1 cellular context compared by ENCODE assay signal in the genomic region with DNA sequence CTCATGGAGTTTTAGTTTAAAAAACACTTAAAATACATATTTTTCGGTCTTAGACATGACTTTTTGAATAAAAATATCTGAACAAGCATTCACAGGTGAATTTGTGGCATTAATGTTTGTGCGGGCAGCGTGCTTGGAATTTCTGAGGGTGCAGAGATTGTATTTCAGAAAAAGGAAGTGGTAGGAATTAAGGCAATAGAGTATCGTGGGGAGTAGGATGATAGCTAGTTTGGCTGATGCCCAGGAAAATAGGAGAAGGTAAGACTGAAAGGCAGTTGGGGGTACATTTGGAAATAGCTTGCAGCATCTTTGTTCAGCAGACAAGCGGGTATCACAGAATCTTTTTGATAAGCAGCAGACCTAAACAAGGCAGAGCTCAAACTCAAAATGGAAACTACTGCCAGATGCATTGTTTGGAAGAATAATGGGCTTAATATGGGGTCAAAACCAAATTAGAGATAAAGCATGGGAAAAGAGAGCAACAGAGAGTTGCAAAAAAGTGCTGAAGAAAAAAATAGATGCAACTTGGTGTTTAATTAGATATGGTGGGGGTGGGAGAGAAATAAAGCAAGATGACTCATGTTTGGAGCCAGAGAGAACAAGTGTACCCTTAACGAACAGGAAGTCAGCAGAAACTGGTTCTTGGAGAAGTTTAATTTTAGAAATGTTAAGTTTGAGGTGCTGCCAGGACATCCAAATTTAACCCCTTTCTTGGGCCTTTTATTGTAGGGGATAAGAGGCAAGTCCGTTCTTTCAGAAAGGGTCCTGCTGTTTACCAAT.
TF ChIP-seq lines count a peak whose summit lies in the region.

No MANE protein-coding gene starts in this region.

TF ChIP-seq in GM23338, 12 proteins besides CTCF, POLR2A, EP300 and RAD21 (continued from another document):
- TF ChIP-seq, protein P1, sequence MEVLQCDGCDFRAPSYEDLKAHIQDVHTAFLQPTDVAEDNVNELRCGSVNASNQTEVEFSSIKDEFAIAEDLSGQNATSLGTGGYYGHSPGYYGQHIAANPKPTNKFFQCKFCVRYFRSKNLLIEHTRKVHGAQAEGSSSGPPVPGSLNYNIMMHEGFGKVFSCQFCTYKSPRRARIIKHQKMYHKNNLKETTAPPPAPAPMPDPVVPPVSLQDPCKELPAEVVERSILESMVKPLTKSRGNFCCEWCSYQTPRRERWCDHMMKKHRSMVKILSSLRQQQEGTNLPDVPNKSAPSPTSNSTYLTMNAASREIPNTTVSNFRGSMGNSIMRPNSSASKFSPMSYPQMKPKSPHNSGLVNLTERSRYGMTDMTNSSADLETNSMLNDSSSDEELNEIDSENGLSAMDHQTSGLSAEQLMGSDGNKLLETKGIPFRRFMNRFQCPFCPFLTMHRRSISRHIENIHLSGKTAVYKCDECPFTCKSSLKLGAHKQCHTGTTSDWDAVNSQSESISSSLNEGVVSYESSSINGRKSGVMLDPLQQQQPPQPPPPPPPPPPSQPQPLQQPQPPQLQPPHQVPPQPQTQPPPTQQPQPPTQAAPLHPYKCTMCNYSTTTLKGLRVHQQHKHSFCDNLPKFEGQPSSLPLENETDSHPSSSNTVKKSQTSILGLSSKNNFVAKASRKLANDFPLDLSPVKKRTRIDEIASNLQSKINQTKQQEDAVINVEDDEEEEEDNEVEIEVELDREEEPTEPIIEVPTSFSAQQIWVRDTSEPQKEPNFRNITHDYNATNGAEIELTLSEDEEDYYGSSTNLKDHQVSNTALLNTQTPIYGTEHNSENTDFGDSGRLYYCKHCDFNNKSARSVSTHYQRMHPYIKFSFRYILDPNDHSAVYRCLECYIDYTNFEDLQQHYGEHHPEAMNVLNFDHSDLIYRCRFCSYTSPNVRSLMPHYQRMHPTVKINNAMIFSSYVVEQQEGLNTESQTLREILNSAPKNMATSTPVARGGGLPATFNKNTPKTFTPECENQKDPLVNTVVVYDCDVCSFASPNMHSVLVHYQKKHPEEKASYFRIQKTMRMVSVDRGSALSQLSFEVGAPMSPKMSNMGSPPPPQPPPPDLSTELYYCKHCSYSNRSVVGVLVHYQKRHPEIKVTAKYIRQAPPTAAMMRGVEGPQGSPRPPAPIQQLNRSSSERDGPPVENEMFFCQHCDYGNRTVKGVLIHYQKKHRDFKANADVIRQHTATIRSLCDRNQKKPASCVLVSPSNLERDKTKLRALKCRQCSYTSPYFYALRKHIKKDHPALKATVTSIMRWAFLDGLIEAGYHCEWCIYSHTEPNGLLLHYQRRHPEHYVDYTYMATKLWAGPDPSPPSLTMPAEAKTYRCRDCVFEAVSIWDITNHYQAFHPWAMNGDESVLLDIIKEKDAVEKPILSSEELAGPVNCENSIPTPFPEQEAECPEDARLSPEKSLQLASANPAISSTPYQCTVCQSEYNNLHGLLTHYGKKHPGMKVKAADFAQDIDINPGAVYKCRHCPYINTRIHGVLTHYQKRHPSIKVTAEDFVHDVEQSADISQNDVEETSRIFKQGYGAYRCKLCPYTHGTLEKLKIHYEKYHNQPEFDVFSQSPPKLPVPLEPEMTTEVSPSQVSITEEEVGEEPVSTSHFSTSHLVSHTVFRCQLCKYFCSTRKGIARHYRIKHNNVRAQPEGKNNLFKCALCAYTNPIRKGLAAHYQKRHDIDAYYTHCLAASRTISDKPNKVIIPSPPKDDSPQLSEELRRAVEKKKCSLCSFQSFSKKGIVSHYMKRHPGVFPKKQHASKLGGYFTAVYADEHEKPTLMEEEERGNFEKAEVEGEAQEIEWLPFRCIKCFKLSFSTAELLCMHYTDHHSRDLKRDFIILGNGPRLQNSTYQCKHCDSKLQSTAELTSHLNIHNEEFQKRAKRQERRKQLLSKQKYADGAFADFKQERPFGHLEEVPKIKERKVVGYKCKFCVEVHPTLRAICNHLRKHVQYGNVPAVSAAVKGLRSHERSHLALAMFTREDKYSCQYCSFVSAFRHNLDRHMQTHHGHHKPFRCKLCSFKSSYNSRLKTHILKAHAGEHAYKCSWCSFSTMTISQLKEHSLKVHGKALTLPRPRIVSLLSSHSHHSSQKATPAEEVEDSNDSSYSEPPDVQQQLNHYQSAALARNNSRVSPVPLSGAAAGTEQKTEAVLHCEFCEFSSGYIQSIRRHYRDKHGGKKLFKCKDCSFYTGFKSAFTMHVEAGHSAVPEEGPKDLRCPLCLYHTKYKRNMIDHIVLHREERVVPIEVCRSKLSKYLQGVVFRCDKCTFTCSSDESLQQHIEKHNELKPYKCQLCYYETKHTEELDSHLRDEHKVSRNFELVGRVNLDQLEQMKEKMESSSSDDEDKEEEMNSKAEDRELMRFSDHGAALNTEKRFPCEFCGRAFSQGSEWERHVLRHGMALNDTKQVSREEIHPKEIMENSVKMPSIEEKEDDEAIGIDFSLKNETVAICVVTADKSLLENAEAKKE (CRISPR knock-in tag; IDR thresholded peaks at IDR 0.05): no peak
- no peak for TF ChIP-seq ZNF331 (CRISPR knock-in tag; IDR thresholded peaks at IDR 0.05; ENCODE audit: low read depth)
